25 cellular contexts compared by ENCODE assay signal in genomic region chrX:155046129-155046810, GRCh38.
"Had no signal": no experiment of that assay in that cellular context is flagged by ENCODE, and none has a peak within 500 bp of the region (broad histone marks: within the 10 kb centered on the region; RNA-seq: fewer than 3 reads in every experiment).

No MANE protein-coding gene starts in this region.

- H3K36me3 Mint-ChIP-seq: WTC11 had no signal

- H3K27ac ChIP-seq: brain microvascular endothelial cell, cardiac muscle cell, SJSA1 had no signal

- H3K9me3 Mint-ChIP-seq: T-helper 1 cell treated with Interleukin-12 subunit alpha and Interleukin-12 subunit beta and Interleukin-4 antibody, amounts not matched to agents 30 μg/mL and 1 μg/mL, for 36 hours; WTC11 had no signal

- H3K4me3 Mint-ChIP-seq: activated CD8-positive, alpha-beta T cell treated with anti-CD3 and anti-CD28 coated beads, Interleukin-2, amount 10 ng/mL, durations not matched to agents 7 days and 5 days; activated naive CD8-positive, alpha-beta T cell; T-helper 1 cell treated with Interleukin-12 subunit alpha and Interleukin-12 subunit beta and Interleukin-4 antibody, amounts not matched to agents 30 μg/mL and 1 μg/mL, for 36 hours; WTC11 had no signal

- H3K4me3 ChIP-seq: cardiac muscle cell, SJSA1 had no signal

- H3K27me3 Mint-ChIP-seq: activated naive CD8-positive, alpha-beta T cell had no signal

- H3K27me3 ChIP-seq: brain microvascular endothelial cell, cardiac muscle cell, SJSA1 had no signal

- H3K4me1 ChIP-seq: SJSA1 had no signal

- ATAC-seq: activated CD8-positive, alpha-beta T cell treated with anti-CD3 and anti-CD28 coated beads, Interleukin-2, amount 10 ng/mL, durations not matched to agents 7 days and 5 days; PC-3; SK-N-SH treated with all-trans-retinoic acid at 6 μM for 48 hours; WTC11 had no signal

- DNase-seq: activated CD4-positive, alpha-beta T cell treated with anti-CD3 and anti-CD28 coated beads for 48 hours; activated CD4-positive, alpha-beta T cell treated with anti-CD3 and anti-CD28 coated beads, Interleukin-2, amount 50 U/mL, for 4 hours; activated CD4-positive, CD25-positive, alpha-beta regulatory T cell treated with anti-CD3 and anti-CD28 coated beads, Interleukin-2, amount 50 U/mL, for 72 hours; activated CD8-positive, alpha-beta memory T cell treated with anti-CD3 and anti-CD28 coated beads, Interleukin-2, amount 50 U/mL, for 48 hours; activated CD8-positive, alpha-beta T cell treated with anti-CD3 and anti-CD28 coated beads, Interleukin-2, amount 10 ng/mL, durations not matched to agents 7 days and 5 days; activated naive CD4-positive, alpha-beta T cell treated with Interleukin-2 at 50 U/mL for 16 hours; activated T-cell treated with anti-CD3 and anti-CD28 coated beads, Interleukin-2, amount 50 U/mL, for 1 hour; amygdala; brain microvascular endothelial cell; cerebellar nuclear complex; KG1; NCI-H1092; NCI-H1417; NCI-H1694; NCI-H2029 treated with DMSO at 0.1 percent for 48 hours; NCI-H510A treated with DMSO at 0.1 percent for 48 hours; PC-3; SHP77; SW 1271 had no signal

- H3K36me3 ChIP-seq: brain microvascular endothelial cell, cardiac muscle cell, SJSA1 had no signal

- H3K9me3 ChIP-seq: SJSA1 had no signal

- H3K27ac Mint-ChIP-seq: activated CD8-positive, alpha-beta T cell treated with anti-CD3 and anti-CD28 coated beads, Interleukin-2, amount 10 ng/mL, durations not matched to agents 7 days and 5 days; T-helper 1 cell treated with Interleukin-12 subunit alpha and Interleukin-12 subunit beta and Interleukin-4 antibody, amounts not matched to agents 30 μg/mL and 1 μg/mL, for 36 hours; WTC11 had no signal
